Comparison of ENCODE assay signal across 8 cellular contexts in the genomic region with DNA sequence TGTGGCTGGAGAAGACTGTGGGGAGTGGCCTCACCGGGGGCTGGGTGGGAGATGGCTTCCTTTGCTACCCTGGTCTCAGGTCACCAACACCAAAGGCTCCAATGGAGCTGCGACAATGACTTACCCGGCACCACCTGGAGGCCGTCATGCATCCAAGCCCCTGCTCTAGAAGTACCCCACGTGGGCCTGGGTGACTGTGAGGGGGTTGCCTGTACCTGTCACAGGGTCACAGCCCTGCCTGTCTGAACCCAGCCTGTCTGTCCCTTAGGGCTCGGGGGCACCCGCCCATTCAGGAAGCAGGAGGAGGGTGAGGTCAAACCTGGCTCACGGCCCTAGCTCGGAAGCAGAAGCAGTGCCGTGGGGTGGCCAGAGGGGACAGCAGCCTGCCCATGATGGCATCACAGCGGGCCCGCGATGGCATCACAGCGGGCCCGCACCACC. TPM values are rescaled to one million over a fixed set of nuclear protein-coding genes. Genes with fewer than 3 reads are reported as not detected.
A peak's percentile ranks its signal among the peaks of the same experiment; 100 is the strongest.
DNase-seq lines count a peak whose midpoint lies in the region; TF ChIP-seq lines count a peak whose summit lies in the region.

No MANE protein-coding gene starts in this region.

- peak overlapping the region; percentile 16 for H3K18ac ChIP-seq in trophoblast cell (ENCODE audit: low read length)

- peak overlapping the region; percentile 59 for H2BK5ac ChIP-seq in trophoblast cell (ENCODE audit: low read depth, low read length, poor library complexity)

- H2AK5ac ChIP-seq in trophoblast cell (ENCODE audit: low read length), result peak overlapping the region; percentile 6

- peak overlapping the region; percentile 80 for H3K27ac ChIP-seq in SJSA1
- peak overlapping the region; percentile 60 to 65 (median 64) for H3K27ac ChIP-seq in esophagus muscularis mucosa (replicated peaks in 1 of 4)
- peak overlapping the region; percentile 62 for H3K27ac ChIP-seq in trophoblast cell (ENCODE audit: low read depth, low read length)
- H3K27ac ChIP-seq in OCI-LY7 (ENCODE audit: low read depth, low read length, poor library complexity, severe bottlenecking), result no peak overlapping the region

- H2AFZ ChIP-seq in trophoblast cell (ENCODE audit: insufficient read depth, low read length, poor library complexity) (no peak overlapping the region), OCI-LY7 (ENCODE audit: low read length) (no peak overlapping the region)

- H3K4me3 ChIP-seq in SJSA1 (no peak overlapping the region), esophagus muscularis mucosa (no peak overlapping the region), trophoblast cell (ENCODE audit: low read depth, low read length) (no peak overlapping the region), OCI-LY7 (ENCODE audit: low read depth, low read length, poor library complexity, severe bottlenecking) (no peak overlapping the region)

- in situ Hi-C loops in G401 (cut with HindIII; ENCODE audit: low sequenced_read_pairs), result loop anchor here (5.0 kb wide), 1 partner anchor 65 kb away; no protein-coding TSS in a partner anchor

- intact Hi-C loops in esophagus muscularis mucosa (cut with DNase I), result no loop called here
- intact Hi-C loops in OCI-LY7 (cut with micrococcal nuclease; ENCODE audit: unreplicated experiment), result no loop called here

- peak in 2 of 3 experiments; percentile 8 to 27 for TF ChIP-seq CTCF in esophagus muscularis mucosa (IDR thresholded peaks at IDR 0.05)
- TF ChIP-seq CTCF in OCI-LY7 (conservative IDR thresholded peaks at IDR 0.05; ENCODE audit: low read length), result no peak

- H3K79me2 ChIP-seq in trophoblast cell (ENCODE audit: control insufficient read depth, insufficient read depth, low read length, poor library complexity) (no peaks in the 10 kb centered on the region), OCI-LY7 (ENCODE audit: insufficient read depth, low read depth, low read length) (no peaks in the 10 kb centered on the region)

- CTCF ChIA-PET in OCI-LY7 (lab: Charles Lee; ENCODE audit: unreplicated experiment), result no interaction called here

- peaks cover 17% of the 10 kb centered on the region for H3K79me1 ChIP-seq in trophoblast cell (ENCODE audit: low read length)

- H4K8ac ChIP-seq in trophoblast cell (ENCODE audit: low read depth, low read length), result peak overlapping the region; percentile 1

- H3K4me2 ChIP-seq in trophoblast cell (ENCODE audit: low read length) (no peak overlapping the region), OCI-LY7 (ENCODE audit: low read length) (no peak overlapping the region)

- H4K12ac ChIP-seq in trophoblast cell (ENCODE audit: low read depth, low read length), result no peak overlapping the region

- no peaks in the 10 kb centered on the region for H4K20me1 ChIP-seq in OCI-LY7 (ENCODE audit: insufficient read depth, low read length)

- H3K4me1 ChIP-seq in SJSA1 (replicated peaks), result peaks cover 81% of the 10 kb centered on the region
- peaks cover 26 to 60% (median 51%) of the 10 kb centered on the region in 4 donors for H3K4me1 ChIP-seq in esophagus muscularis mucosa
- peaks cover 7 to 16% of the 10 kb centered on the region in 2 experiments for H3K4me1 ChIP-seq in trophoblast cell (ENCODE audit: control insufficient read depth in 1 of 2, insufficient read depth in 2 of 2, low read length in 2 of 2)
- peaks cover 3% of the 10 kb centered on the region for H3K4me1 ChIP-seq in OCI-LY7 (ENCODE audit: insufficient read depth, low read length, poor library complexity, severe bottlenecking)

- H3K27me3 ChIP-seq in SJSA1 (replicated peaks), result no peaks in the 10 kb centered on the region
- H3K27me3 ChIP-seq in esophagus muscularis mucosa, result no peaks in the 10 kb centered on the region
- H3K27me3 ChIP-seq in trophoblast cell (ENCODE audit: insufficient read depth, low read length), result no peaks in the 10 kb centered on the region

- 72% methylated on average over 12 of the region's 15 CpGs for WGBS in esophagus muscularis mucosa
- WGBS in trophoblast cell (ENCODE audit: extremely low coverage, insufficient coverage, insufficient read length), result no CpG with 5 or more reads among the region's 15 CpGs

- peak overlapping the region; percentile 56 for H4K91ac ChIP-seq in trophoblast cell (ENCODE audit: low read depth, low read length)

- no peaks in the 10 kb centered on the region for H3K9me3 ChIP-seq in SJSA1 (replicated peaks)
- no peaks in the 10 kb centered on the region for H3K9me3 ChIP-seq in esophagus muscularis mucosa
- peaks cover 3% of the 10 kb centered on the region for H3K9me3 ChIP-seq in trophoblast cell (ENCODE audit: insufficient read depth, low read depth, low read length)
- H3K9me3 ChIP-seq in OCI-LY7 (ENCODE audit: low read length), result no peaks in the 10 kb centered on the region

- peak overlapping the region; percentile 2 for H3K14ac ChIP-seq in trophoblast cell (ENCODE audit: low read length)

- no peaks in the 10 kb centered on the region for H3K9me2 ChIP-seq in OCI-LY7 (ENCODE audit: insufficient read depth, low read length)

- H2BK120ac ChIP-seq in trophoblast cell (ENCODE audit: insufficient read depth, low read length, poor library complexity), result peak overlapping the region; percentile 7

- no peak overlapping the region for H3K4ac ChIP-seq in trophoblast cell (ENCODE audit: low read depth, low read length)

- DNase-seq in G401 (ENCODE audit: low spot score), result peak; percentile 49
- DNase-seq in SJSA1 (ENCODE audit: low read depth in 1 of 2, low spot score in 2 of 2), result no peak
- no peak for DNase-seq in esophagus muscularis mucosa (ENCODE audit: extremely low spot score)
- DNase-seq in trophoblast cell, result peak in 1 of 2 donors; percentile 34
- DNase-seq in stimulated activated CD4-positive, alpha-beta T cell treated with anti-CD3 and anti-CD28 coated beads, Interleukin-4, amount 100 ng/mL, for 4 hours, result no peak
- no peak for DNase-seq in OCI-LY7 (ENCODE audit: low spot score)
- no peak for DNase-seq in NCI-H187 (lab: John Stamatoyannopoulos, UW)
- DNase-seq in NCI-H345 (lab: John Stamatoyannopoulos, UW), result no peak

- peak overlapping the region; percentile 37 for H2BK12ac ChIP-seq in trophoblast cell (ENCODE audit: low read length)

- TF ChIP-seq EP300 in esophagus muscularis mucosa (IDR thresholded peaks at IDR 0.05), result no peak

- TF ChIP-seq POLR2A in esophagus muscularis mucosa (IDR thresholded peaks at IDR 0.05; ENCODE audit: low read depth), result no peak

- no TSS peak for BruUV-seq in OCI-LY7 (replicated peaks; lab: Mats Ljungman, UMichigan)

- H3K36me3 ChIP-seq in SJSA1 (peaks cover 17% of the 10 kb centered on the region), esophagus muscularis mucosa (peaks cover 0 to 5% (median 0%) of the 10 kb centered on the region in 4 donors), trophoblast cell (ENCODE audit: control insufficient read depth in 1 of 2, insufficient read depth in 2 of 2, low read length in 2 of 2) (no peaks in the 10 kb centered on the region), OCI-LY7 (ENCODE audit: insufficient read depth, low read length) (no peaks in the 10 kb centered on the region)

- H3K23ac ChIP-seq in trophoblast cell (ENCODE audit: low read length), result no peak overlapping the region

- POLR2A ChIA-PET in OCI-LY7 (lab: Charles Lee), result no interaction called here

- H3K9ac ChIP-seq in trophoblast cell (ENCODE audit: low read length), result no peak overlapping the region

RNA-seq across cellular contexts. Expression of gene ABCB9, which starts 18.9 kb away (rescaled TPM):
- total RNA-seq in G401 (2014; rRNA removed; shearing (Covaris generic)), result 3.8 and 7.4 TPM in 2 replicates
- 11.0 and 11.5 TPM in 2 replicates for total RNA-seq in SJSA1 (2014; rRNA removed; shearing (Covaris generic))
- total RNA-seq in esophagus muscularis mucosa (1 to 10 TPM; 1.7 to 6.2 (median 4.2) TPM), OCI-LY7 (2022) (6.8 and 7.9 TPM in 2 replicates)
- 2.4 TPM in 2 replicates for polyA plus RNA-seq in trophoblast cell (2013)
- 4.0 and 7.0 TPM in 2 replicates for total RNA-seq in OCI-LY7 (2014; rRNA removed; shearing (Covaris generic))

RNA-seq across cellular contexts. Expression of gene OGFOD2, which starts 27.7 kb away (rescaled TPM):
- total RNA-seq in G401 (2014; rRNA removed; shearing (Covaris generic)), result 23.6 and 45.3 TPM in 2 replicates
- total RNA-seq in SJSA1 (2014; rRNA removed; shearing (Covaris generic)), result 16.3 and 23.4 TPM in 2 replicates
- total RNA-seq in esophagus muscularis mucosa, result 10 to 100 TPM in 2 of 4 donors, 1 to 10 TPM in 2; 5.6 to 15.3 (median 8.6) TPM
- 5.6 and 6.0 TPM in 2 replicates for polyA plus RNA-seq in trophoblast cell (2013)
- 13.1 and 17.8 TPM in 2 replicates for total RNA-seq in OCI-LY7 (2014; rRNA removed; shearing (Covaris generic))
- 25.0 and 25.8 TPM in 2 replicates for total RNA-seq in OCI-LY7 (2022)

RNA-seq across cellular contexts. Expression of gene ARL6IP4, which starts 33.1 kb away (rescaled TPM):
- total RNA-seq in G401 (2014; rRNA removed; shearing (Covaris generic)), result 315 and 347 TPM in 2 replicates
- total RNA-seq in SJSA1 (2014; rRNA removed; shearing (Covaris generic)), result 263 and 326 TPM in 2 replicates
- total RNA-seq in esophagus muscularis mucosa, result 100 to 1,000 TPM; 262 to 318 (median 288) TPM
- polyA plus RNA-seq in trophoblast cell (2013), result 121 and 122 TPM in 2 replicates
- total RNA-seq in OCI-LY7 (2014; rRNA removed; shearing (Covaris generic)), result 263 and 329 TPM in 2 replicates
- 213 and 228 TPM in 2 replicates for total RNA-seq in OCI-LY7 (2022)

RNA-seq across cellular contexts. Expression of gene VPS37B, which starts 51.4 kb away (rescaled TPM):
- 38.3 and 53.4 TPM in 2 replicates for total RNA-seq in G401 (2014; rRNA removed; shearing (Covaris generic))
- total RNA-seq in SJSA1 (2014; rRNA removed; shearing (Covaris generic)), result 11.9 and 31.5 TPM in 2 replicates
- total RNA-seq in esophagus muscularis mucosa (10 to 100 TPM; 21.2 to 52.4 (median 38.1) TPM), OCI-LY7 (2022) (1.7 and 1.8 TPM in 2 replicates)
- 36.7 and 37.0 TPM in 2 replicates for polyA plus RNA-seq in trophoblast cell (2013)
- total RNA-seq in OCI-LY7 (2014; rRNA removed; shearing (Covaris generic)), result 1.5 and 2.5 TPM in 2 replicates
